25 cellular contexts compared by ENCODE assay signal in genomic region chr2:239692348-239692747, GRCh38.
DNase-seq lines count a peak whose midpoint lies in the region; ATAC-seq and TF ChIP-seq lines count a peak whose summit lies in the region.
"Had no signal": no experiment of that assay in that cellular context is flagged by ENCODE, and none has a peak within 500 bp of the region (broad histone marks: within the 10 kb centered on the region; RNA-seq: fewer than 3 reads in every experiment).

No MANE protein-coding gene starts in this region.

- no peak overlapping the region for H3K4me3 Mint-ChIP-seq in endodermal cell
- H3K4me3 Mint-ChIP-seq: CD8-positive, alpha-beta memory T cell; memory B cell; naive B cell had no signal

- no peak for TF ChIP-seq CTCF in endodermal cell (conservative IDR thresholded peaks at IDR 0.05)

- H3K4me3 ChIP-seq in endodermal cell (ENCODE audit: low read length), result no peak overlapping the region
- H3K4me3 ChIP-seq: cardiac muscle cell, HAP-1, ovary, SJSA1, tibial artery had no signal

- DNase-seq in DMS 273 treated with DMSO at 0.1 percent for 48 hours (lab: John Stamatoyannopoulos, UW), result peak; percentile 69
- DNase-seq in NCI-H2171 (lab: John Stamatoyannopoulos, UW), result peak; percentile 72
- DNase-seq in endodermal cell, result peak; percentile 46
- peak; percentile 49 for DNase-seq in sciatic nerve (ENCODE audit: low spot score)
- no peak for DNase-seq in stimulated activated CD4-positive, alpha-beta T cell treated with anti-CD3 and anti-CD28 coated beads, Interleukin-2, amount 100 ng/mL, for 48 hours
- DNase-seq: activated naive CD4-positive, alpha-beta T cell; activated T-cell treated with anti-CD3 and anti-CD28 coated beads, Interleukin-2, amount 50 U/mL, for 1 hour; amniotic stem cell; CD8-positive, alpha-beta memory T cell; EL; foreskin melanocyte; kidney; naive B cell; NCI-H2227 treated with DMSO at 0.1 percent for 48 hours; NK-92 treated with Interleukin-12 subunit alpha and Interleukin-12 subunit beta, amount 100 ng/mL, for 24 hours; ovary; stimulated activated naive CD4-positive, alpha-beta T cell had no signal

- no peaks in the 10 kb centered on the region for H3K4me1 ChIP-seq in endodermal cell (ENCODE audit: control insufficient read depth, insufficient read depth, low read length)
- H3K4me1 ChIP-seq: SJSA1, tibial artery had no signal

- H3K9me3 ChIP-seq in endodermal cell (ENCODE audit: control insufficient read depth, low read length), result no peaks in the 10 kb centered on the region
- H3K9me3 ChIP-seq: HAP-1, ovary, SJSA1, tibial artery had no signal

- H3K36me3 ChIP-seq in endodermal cell (ENCODE audit: control insufficient read depth, insufficient read depth, low read length), result no peaks in the 10 kb centered on the region
- H3K36me3 ChIP-seq: cardiac muscle cell, HAP-1, ovary, SJSA1, tibial artery had no signal

- H3K9ac ChIP-seq in endodermal cell (ENCODE audit: extremely low read depth, low read length, poor library complexity, severe bottlenecking), result no peak overlapping the region

- intact Hi-C loops in sciatic nerve (cut with DNase I), result no loop called here

- ATAC-seq in sciatic nerve, result no peak
- no peak for ATAC-seq in GM18858 (IDR thresholded peaks at IDR 0.05; ENCODE audit: unreplicated experiment)
- ATAC-seq in HG02623 (IDR thresholded peaks at IDR 0.05; ENCODE audit: unreplicated experiment), result no peak
- ATAC-seq: Panc1 had no signal

- H3K9me3 Mint-ChIP-seq in endodermal cell, result no peaks in the 10 kb centered on the region
- H3K9me3 Mint-ChIP-seq: CD8-positive, alpha-beta memory T cell; memory B cell had no signal

- 83 to 93% methylated on average over 5 to 8 of the region's 8 CpGs for WGBS in endodermal cell (ENCODE audit: insufficient coverage in 1 of 2, insufficient read length in 1 of 2), 2 experiments

- no peaks in the 10 kb centered on the region for H3K27me3 Mint-ChIP-seq in endodermal cell (ENCODE audit: insufficient read depth)

- no peak overlapping the region for H3K27ac ChIP-seq in endodermal cell (ENCODE audit: low read depth, low read length)
- H3K27ac ChIP-seq: cardiac muscle cell, ovary, SJSA1, tibial artery had no signal

- no peaks in the 10 kb centered on the region for H3K27me3 ChIP-seq in endodermal cell (ENCODE audit: control insufficient read depth, insufficient read depth, low read length, poor library complexity, severe bottlenecking)
- H3K27me3 ChIP-seq: cardiac muscle cell, ovary had no signal

- H3K27ac Mint-ChIP-seq in endodermal cell, result no peak overlapping the region
- H3K27ac Mint-ChIP-seq: CD8-positive, alpha-beta memory T cell; memory B cell; naive B cell had no signal

- no peaks in the 10 kb centered on the region for H3K36me3 Mint-ChIP-seq in endodermal cell (ENCODE audit: low read depth)
- H3K36me3 Mint-ChIP-seq: CD8-positive, alpha-beta memory T cell; memory B cell; naive B cell had no signal

- no peaks in the 10 kb centered on the region for H3K4me1 Mint-ChIP-seq in endodermal cell
- H3K4me1 Mint-ChIP-seq: CD8-positive, alpha-beta memory T cell; memory B cell; naive B cell had no signal

Comparison
In these comparisons a context has a peak if more than half of its experiments do, and no peak if none do; other contexts are left out.
1. DNase-seq: peak in DMS 273 treated with DMSO at 0.1 percent for 48 hours (single experiment), NCI-H2171 (single experiment), endodermal cell (single experiment) and sciatic nerve (single experiment); none in stimulated activated CD4-positive, alpha-beta T cell treated with anti-CD3 and anti-CD28 coated beads, Interleukin-2, amount 100 ng/mL, for 48 hours (0 of 2).